30 cellular contexts compared by ENCODE assay signal in genomic region chr3:88192010-88192409, GRCh38.
"Had no signal": no experiment of that assay in that cellular context is flagged by ENCODE, and none has a peak within 500 bp of the region (broad histone marks: within the 10 kb centered on the region; RNA-seq: fewer than 3 reads in every experiment).

No MANE protein-coding gene starts in this region.

- H3K27me3 Mint-ChIP-seq: stimulated activated naive CD8-positive, alpha-beta T cell treated with anti-CD3 and anti-CD28 coated beads, Interleukin-15, amount 100 ng/mL, for 72 hours had no signal

- H3K27ac ChIP-seq: dorsolateral prefrontal cortex, epithelial cell of prostate, left lung, neural progenitor cell, prostate gland, right atrium auricular region, suprapubic skin, transverse colon, upper lobe of right lung, vagina had no signal

- ATAC-seq: esophagus mucosa; left cardiac atrium; left lung; naive thymus-derived CD4-positive, alpha-beta T cell; sciatic nerve; stimulated activated naive CD8-positive, alpha-beta T cell treated with anti-CD3 and anti-CD28 coated beads, Interleukin-15, amount 100 ng/mL, for 72 hours; upper lobe of right lung had no signal

- H3K4me2 ChIP-seq: neural progenitor cell, smooth muscle cell had no signal

- H3K27me3 ChIP-seq: dorsolateral prefrontal cortex, left lung, neural progenitor cell, right atrium auricular region, suprapubic skin, transverse colon, upper lobe of right lung, vagina had no signal

- H3K4me1 ChIP-seq: left lung, neural progenitor cell, prostate gland, right atrium auricular region, suprapubic skin, transverse colon, upper lobe of right lung, vagina had no signal

- H3K4me3 Mint-ChIP-seq: mesothelial cell of epicardium; naive thymus-derived CD4-positive, alpha-beta T cell; nephron; neural progenitor cell; stimulated activated naive CD8-positive, alpha-beta T cell treated with anti-CD3 and anti-CD28 coated beads, Interleukin-15, amount 100 ng/mL, for 72 hours had no signal

- H3K27ac Mint-ChIP-seq: mesothelial cell of epicardium; naive thymus-derived CD4-positive, alpha-beta T cell; nephron; neural progenitor cell; stimulated activated naive CD8-positive, alpha-beta T cell treated with anti-CD3 and anti-CD28 coated beads, Interleukin-15, amount 100 ng/mL, for 72 hours had no signal

- H3K36me3 ChIP-seq: left lung, neural progenitor cell, prostate gland, right atrium auricular region, suprapubic skin, transverse colon, upper lobe of right lung, vagina had no signal

- H3K9me3 ChIP-seq: left lung, prostate gland, right atrium auricular region, suprapubic skin, transverse colon, upper lobe of right lung, vagina had no signal

- H3K9me3 Mint-ChIP-seq: mesothelial cell of epicardium, nephron, neural progenitor cell had no signal

- H3K36me3 Mint-ChIP-seq: mesothelial cell of epicardium; naive thymus-derived CD4-positive, alpha-beta T cell; neural progenitor cell had no signal

- H3K4me3 ChIP-seq: dorsolateral prefrontal cortex, left lung, neural progenitor cell, prostate gland, right atrium auricular region, smooth muscle cell, suprapubic skin, transverse colon, upper lobe of right lung, vagina had no signal

- H3K4me1 Mint-ChIP-seq: nephron, neural progenitor cell had no signal

- H3K9ac ChIP-seq: neural progenitor cell had no signal

- H2AFZ ChIP-seq: neural progenitor cell had no signal

- DNase-seq: dorsolateral prefrontal cortex; effector CD4-positive, alpha-beta T cell; foreskin fibroblast; glutamatergic neuron; hypothalamus; kidney; left cardiac atrium; left lung; mesenchymal stem cell; naive thymus-derived CD4-positive, alpha-beta T cell; nucleus accumbens; stimulated activated CD4-positive, alpha-beta T cell treated with anti-CD3 and anti-CD28 coated beads, Interleukin-12 subunit alpha, Interleukin-12 subunit beta, amount 100 ng/mL, for 4 hours; stimulated activated CD4-positive, alpha-beta T cell treated with anti-CD3 and anti-CD28 coated beads, Interleukin-1b, Interleukin-23, amount 100 ng/mL, for 48 hours; stimulated activated CD4-positive, alpha-beta T cell treated with anti-CD3 and anti-CD28 coated beads, Interleukin-4, amount 100 ng/mL, for 1 hour; stimulated activated CD8-positive, alpha-beta memory T cell treated with anti-CD3 and anti-CD28 coated beads, Interleukin-4, amount 100 ng/mL, for 48 hours; stimulated activated naive CD4-positive, alpha-beta T cell; stimulated activated naive CD8-positive, alpha-beta T cell treated with anti-CD3 and anti-CD28 coated beads, Interleukin-15, amount 100 ng/mL, for 72 hours; transverse colon; upper lobe of right lung had no signal
